Comparison of ENCODE assay signal across 28 cellular contexts in genomic region chr2:31381601-31382000, GRCh38. TPM values are rescaled to one million over a fixed set of nuclear protein-coding genes. Genes with fewer than 3 reads are reported as not detected.
A peak's percentile ranks its signal among the peaks of the same experiment; 100 is the strongest.
DNase-seq lines count a peak whose midpoint lies in the region; ATAC-seq and TF ChIP-seq lines count a peak whose summit lies in the region.
"Had no signal": no experiment of that assay in that cellular context is flagged by ENCODE, and none has a peak within 500 bp of the region (broad histone marks: within the 10 kb centered on the region; RNA-seq: fewer than 3 reads in every experiment).

No MANE protein-coding gene starts in this region.

- no peak for TF ChIP-seq POLR2A in IMR-90 (IDR thresholded peaks at IDR 0.05; ENCODE audit: low read depth, low read length)
- no peak for TF ChIP-seq POLR2A in lower leg skin (IDR thresholded peaks at IDR 0.05)

- no peak overlapping the region for H2AK5ac ChIP-seq in IMR-90 (ENCODE audit: low read depth, low read length)

- dilution Hi-C loops in IMR-90 (cut with HindIII; ENCODE audit: low sequenced_read_pairs, unreplicated experiment): no loop called here

- no peak overlapping the region for H2BK15ac ChIP-seq in IMR-90 (ENCODE audit: low read depth, low read length)

- peak overlapping the region; percentile 7 for H3K27ac Mint-ChIP-seq in activated CD4-positive, alpha-beta T cell treated with anti-CD3 and anti-CD28 coated beads, Interleukin-2, amount 10 ng/mL, durations not matched to agents 7 days and 5 days
- no peak overlapping the region for H3K27ac Mint-ChIP-seq in effector memory CD8-positive, alpha-beta T cell
- H3K27ac Mint-ChIP-seq in progenitor cell of endocrine pancreas: no peak overlapping the region
- H3K27ac Mint-ChIP-seq: CD4-positive, alpha-beta memory T cell; GM23338 had no signal

- H3K14ac ChIP-seq in IMR-90 (replicated peaks; ENCODE audit: low read depth, low read length): no peak overlapping the region

- ATAC-seq in IMR-90 (ENCODE audit: low read depth): no peak
- no peak for ATAC-seq in effector memory CD8-positive, alpha-beta T cell (replicated peaks)
- ATAC-seq: A549, GM12878, PC-3 had no signal

- DNase-seq in activated CD4-positive, alpha-beta T cell treated with anti-CD3 and anti-CD28 coated beads, Interleukin-2, amount 10 ng/mL, durations not matched to agents 7 days and 5 days: no peak
- DNase-seq in activated CD4-positive, alpha-beta T cell treated with anti-CD3 and anti-CD28 coated beads, Interleukin-2, amount 50 U/mL, for 48 hours: no peak
- DNase-seq in IMR-90 (no peak), ecto neural progenitor cell (ENCODE audit: low spot score) (peak; percentile 12), lower leg skin (ENCODE audit: low spot score in 2 of 2) (peak; percentile 6 to 56), progenitor cell of endocrine pancreas (ENCODE audit: low spot score, unreplicated experiment) (no peak), GM10248 (ENCODE audit: extremely low spot score) (no peak)
- no peak for DNase-seq in effector memory CD8-positive, alpha-beta T cell
- DNase-seq: AML-193; CD4-positive, alpha-beta memory T cell; COR-L47; H9; MM.1S; NCI-H1694; NCI-H2029 treated with DMSO at 0.1 percent for 48 hours; NCI-H446 treated with DMSO at 0.1 percent for 48 hours; NCI-H526; NCI-H82; NK-92 treated with Interleukin-12 subunit alpha and Interleukin-12 subunit beta, amount 100 ng/mL, for 24 hours; PC-3; Right ventricle myocardium superior had no signal

- no peak overlapping the region for H4K8ac ChIP-seq in IMR-90 (ENCODE audit: low read depth in 2 of 2, low read length in 2 of 2)

- H3K4me3 Mint-ChIP-seq in activated CD4-positive, alpha-beta T cell treated with anti-CD3 and anti-CD28 coated beads, Interleukin-2, amount 10 ng/mL, durations not matched to agents 7 days and 5 days: no peak overlapping the region
- H3K4me3 Mint-ChIP-seq in effector memory CD8-positive, alpha-beta T cell: no peak overlapping the region
- H3K4me3 Mint-ChIP-seq in progenitor cell of endocrine pancreas (ENCODE audit: low read depth): no peak overlapping the region
- H3K4me3 Mint-ChIP-seq: CD4-positive, alpha-beta memory T cell; GM23338; H9; IgD-negative memory B cell had no signal

- no peak overlapping the region for H3K9ac ChIP-seq in IMR-90 (ENCODE audit: low read depth, low read length)
- H3K9ac ChIP-seq: BLaER1 treated with 17β-estradiol and CSF1 and Interleukin-3, amounts not matched to agents 10 nM and 100 nM; KMS-11 had no signal

- no peak overlapping the region for H3K56ac ChIP-seq in IMR-90 (ENCODE audit: extremely low read depth, insufficient read depth, low read length)

- no peak overlapping the region for H2AFZ ChIP-seq in IMR-90 (replicated peaks; ENCODE audit: low read length, poor library complexity)
- H2AFZ ChIP-seq: GM23338 had no signal

- H4K91ac ChIP-seq in IMR-90 (ENCODE audit: insufficient read depth, low read depth, low read length): no peak overlapping the region

- in situ Hi-C loops in IMR-90 (cut with MboI; ENCODE audit: low sequenced_read_pairs): no loop called here

- POLR2A ChIA-PET in activated CD4-positive, alpha-beta T cell treated with anti-CD3 and anti-CD28 coated beads, Interleukin-2, amount 10 ng/mL, durations not matched to agents 7 days and 5 days (lab: Charles Lee): no interaction called here
- POLR2A ChIA-PET in IMR-90 (lab: Charles Lee; ENCODE audit: unreplicated experiment): no interaction called here
- POLR2A ChIA-PET in GM10248 (lab: Yijun Ruan, JAX): no interaction called here

- H2BK5ac ChIP-seq in IMR-90 (ENCODE audit: low read depth, low read length, poor library complexity, severe bottlenecking): no peak overlapping the region

- H2BK120ac ChIP-seq in IMR-90 (ENCODE audit: low read depth, low read length): no peak overlapping the region

- peaks cover 39% of the 10 kb centered on the region for H3K4me1 Mint-ChIP-seq in activated CD4-positive, alpha-beta T cell treated with anti-CD3 and anti-CD28 coated beads, Interleukin-2, amount 10 ng/mL, durations not matched to agents 7 days and 5 days
- no peaks in the 10 kb centered on the region for H3K4me1 Mint-ChIP-seq in effector memory CD8-positive, alpha-beta T cell (ENCODE audit: low read depth in 2 of 2)
- H3K4me1 Mint-ChIP-seq in progenitor cell of endocrine pancreas (ENCODE audit: low read depth): peaks cover 4% of the 10 kb centered on the region

- no peak overlapping the region for H3K18ac ChIP-seq in IMR-90 (ENCODE audit: low read depth, low read length)

- intact Hi-C loops in IMR-90 (cut with micrococcal nuclease): no loop called here
- intact Hi-C loops in lower leg skin (cut with DNase I; ENCODE audit: low total_unique reads): no loop called here

- H4K5ac ChIP-seq in IMR-90 (ENCODE audit: low read depth, low read length): no peak overlapping the region

- H3K9me3 ChIP-seq in IMR-90 (ENCODE audit: control insufficient read depth, insufficient read depth, low read length): no peaks in the 10 kb centered on the region
- H3K9me3 ChIP-seq: A549; BLaER1 treated with 17β-estradiol and CSF1 and Interleukin-3, amounts not matched to agents 10 nM and 100 nM; SJSA1 had no signal

- TF ChIP-seq RAD21 in IMR-90 (IDR thresholded peaks at IDR 0.05; ENCODE audit: low read length): no peak

- TF ChIP-seq CTCF in IMR-90 (conservative IDR thresholded peaks at IDR 0.05; ENCODE audit: low read depth, low read length): no peak
- TF ChIP-seq CTCF in lower leg skin (IDR thresholded peaks at IDR 0.05): no peak
- no peak for TF ChIP-seq CTCF in progenitor cell of endocrine pancreas (IDR thresholded peaks at IDR 0.05; ENCODE audit: unreplicated experiment)
- no peak for TF ChIP-seq CTCF in GM10248 (IDR thresholded peaks at IDR 0.05; ENCODE audit: control extremely low read depth, extremely low read depth, low read depth, missing control alignments)

- no peak overlapping the region for H3K23ac ChIP-seq in IMR-90 (ENCODE audit: low read depth, low read length)

- no peaks in the 10 kb centered on the region for H3K27me3 Mint-ChIP-seq in activated CD4-positive, alpha-beta T cell treated with anti-CD3 and anti-CD28 coated beads, Interleukin-2, amount 10 ng/mL, durations not matched to agents 7 days and 5 days
- H3K27me3 Mint-ChIP-seq in effector memory CD8-positive, alpha-beta T cell: peaks cover 8 to 10% of the 10 kb centered on the region in 2 donors
- H3K27me3 Mint-ChIP-seq in progenitor cell of endocrine pancreas: no peaks in the 10 kb centered on the region
- H3K27me3 Mint-ChIP-seq: CD4-positive, alpha-beta memory T cell had no signal

- H3K4me2 ChIP-seq in IMR-90 (ENCODE audit: low read depth, low read length): no peak overlapping the region
- H3K4me2 ChIP-seq: A549, GM23338, KMS-11 had no signal

- peaks cover 27% of the 10 kb centered on the region for H3K9me1 ChIP-seq in IMR-90 (ENCODE audit: insufficient read depth, low read length)

- H3K4me3 ChIP-seq in IMR-90 (ENCODE audit: insufficient read depth, low read depth, low read length) (no peak overlapping the region), lower leg skin (ENCODE audit: low read depth, poor library complexity, severe bottlenecking) (no peak overlapping the region)
- H3K4me3 ChIP-seq: A549; BLaER1 treated with 17β-estradiol and CSF1 and Interleukin-3, amounts not matched to agents 10 nM and 100 nM; GM12878; GM23338; SJSA1 had no signal

- no peaks in the 10 kb centered on the region for H3K36me3 Mint-ChIP-seq in activated CD4-positive, alpha-beta T cell treated with anti-CD3 and anti-CD28 coated beads, Interleukin-2, amount 10 ng/mL, durations not matched to agents 7 days and 5 days (ENCODE audit: low read depth)
- no peaks in the 10 kb centered on the region for H3K36me3 Mint-ChIP-seq in effector memory CD8-positive, alpha-beta T cell (ENCODE audit: insufficient read depth)
- no peaks in the 10 kb centered on the region for H3K36me3 Mint-ChIP-seq in progenitor cell of endocrine pancreas (ENCODE audit: insufficient read depth)
- H3K36me3 Mint-ChIP-seq: CD4-positive, alpha-beta memory T cell; IgD-negative memory B cell had no signal

- no TSS peak for BruUV-seq in IMR-90 (replicated peaks; lab: Mats Ljungman, UMichigan)

- 0 out of 2 replicates have a peak overlapping the region, but pooled peaks have one; percentile 23 for H2BK20ac ChIP-seq in IMR-90 (ENCODE audit: low read depth, low read length)

- peaks cover 19% of the 10 kb centered on the region for H3K4me1 ChIP-seq in IMR-90 (ENCODE audit: control insufficient read depth, insufficient read depth, low read length)

- no peak overlapping the region for H3K27ac ChIP-seq in IMR-90 (ENCODE audit: insufficient read depth, low read length)
- H3K27ac ChIP-seq: KMS-11, SJSA1 had no signal

- H3K9me3 Mint-ChIP-seq in activated CD4-positive, alpha-beta T cell treated with anti-CD3 and anti-CD28 coated beads, Interleukin-2, amount 10 ng/mL, durations not matched to agents 7 days and 5 days: no peaks in the 10 kb centered on the region
- no peaks in the 10 kb centered on the region for H3K9me3 Mint-ChIP-seq in effector memory CD8-positive, alpha-beta T cell
- no peaks in the 10 kb centered on the region for H3K9me3 Mint-ChIP-seq in progenitor cell of endocrine pancreas (ENCODE audit: low read depth)
- H3K9me3 Mint-ChIP-seq: CD4-positive, alpha-beta memory T cell; GM23338; H9 had no signal

- no peaks in the 10 kb centered on the region; a peak in 1 of 4 replicates for H3K79me1 ChIP-seq in IMR-90 (ENCODE audit: low read depth in 1 of 2, low read length in 2 of 2)

- no peaks in the 10 kb centered on the region for H3K27me3 ChIP-seq in IMR-90 (ENCODE audit: control insufficient read depth, insufficient read depth, low read length)
- H3K27me3 ChIP-seq: BLaER1 treated with 17β-estradiol and CSF1 and Interleukin-3, amounts not matched to agents 10 nM and 100 nM; SJSA1 had no signal

- no peaks in the 10 kb centered on the region for H3K36me3 ChIP-seq in IMR-90 (ENCODE audit: control insufficient read depth, insufficient read depth, low read length)
- H3K36me3 ChIP-seq: BLaER1 treated with 17β-estradiol and CSF1 and Interleukin-3, amounts not matched to agents 10 nM and 100 nM; SJSA1 had no signal

- peak overlapping the region; percentile 60 for H2AK9ac ChIP-seq in IMR-90 (replicated peaks; ENCODE audit: low read depth, low read length, poor library complexity)

- H4K20me1 ChIP-seq in IMR-90 (ENCODE audit: insufficient read depth, low read length): no peaks in the 10 kb centered on the region
- H4K20me1 ChIP-seq: BLaER1 treated with 17β-estradiol and CSF1 and Interleukin-3, amounts not matched to agents 10 nM and 100 nM had no signal

- H3K4ac ChIP-seq in IMR-90 (ENCODE audit: low read depth, low read length): no peak overlapping the region

- WGBS in IMR-90 (ENCODE audit: extremely low coverage in 2 of 2, insufficient read length in 1 of 2), 2 experiments: 54% methylated on average over 3 of the region's 6 CpGs; no CpG with 5 or more reads in 1 of the 2 experiments
- WGBS in lower leg skin, 2 donors: 82 to 86% methylated on average over 6 of the region's 6 CpGs

- CTCF ChIA-PET in activated CD4-positive, alpha-beta T cell treated with anti-CD3 and anti-CD28 coated beads, Interleukin-2, amount 10 ng/mL, durations not matched to agents 7 days and 5 days (lab: Charles Lee): no interaction called here
- CTCF ChIA-PET in IMR-90 (lab: Yijun Ruan, JAX): no interaction called here
- CTCF ChIA-PET in GM10248 (lab: Yijun Ruan, JAX): no interaction called here

RNA-seq across cellular contexts. Expression of gene XDH, which starts 32.9 kb away (rescaled TPM):
- total RNA-seq in activated CD4-positive, alpha-beta T cell treated with anti-CD3 and anti-CD28 coated beads, Interleukin-2, amount 10 ng/mL, durations not matched to agents 7 days and 5 days: under 1 TPM; 0.15 to 0.17 TPM
- 0.83 and 1.1 TPM in 2 replicates for total RNA-seq in IMR-90 (2012; rRNA removed)
- 0.46 and 0.80 TPM in 2 replicates for polyA plus RNA-seq in IMR-90 (2012; rRNA removed)
- 0.17 and 0.25 TPM in 2 replicates for polyA plus RNA-seq in IMR-90 (2012; cell fraction: cytosol; rRNA removed)
- 0.45 and 1.1 TPM in 2 replicates for polyA plus RNA-seq in IMR-90 (2012; cell fraction: nucleus; rRNA removed; ENCODE audit: low replicate concordance)
- total RNA-seq in lower leg skin: 1 to 10 TPM in 2 of 4 donors, under 1 TPM in 2; 0.11 to 1.7 (median 0.75) TPM
- total RNA-seq in progenitor cell of endocrine pancreas: 4.8 and 5.6 TPM in 2 replicates
- total RNA-seq: CD4-positive, alpha-beta memory T cell; GM12878 had no signal
- polyA plus RNA-seq: CD4-positive, alpha-beta memory T cell; IgD-negative memory B cell had no signal

Comparison
In these comparisons a context has a peak if more than half of its experiments do, and no peak if none do; other contexts are left out.
1. DNase-seq: peak in ecto neural progenitor cell (single experiment) and lower leg skin (2 of 2); none in activated CD4-positive, alpha-beta T cell treated with anti-CD3 and anti-CD28 coated beads, Interleukin-2, amount 10 ng/mL, durations not matched to agents 7 days and 5 days (single experiment), activated CD4-positive, alpha-beta T cell treated with anti-CD3 and anti-CD28 coated beads, Interleukin-2, amount 50 U/mL, for 48 hours (0 of 2), IMR-90 (single experiment), effector memory CD8-positive, alpha-beta T cell (0 of 3), progenitor cell of endocrine pancreas (single experiment) and GM10248 (single experiment).